Comparison of ENCODE assay signal across 22 cellular contexts in genomic region chr17:20279631-20280030, GRCh38.
DNase-seq lines count a peak whose midpoint lies in the region; FAIRE-seq and TF ChIP-seq lines count a peak whose summit lies in the region.
"Had no signal": no experiment of that assay in that cellular context is flagged by ENCODE, and none has a peak within 500 bp of the region (broad histone marks: within the 10 kb centered on the region; RNA-seq: fewer than 3 reads in every experiment).

No MANE protein-coding gene starts in this region.

- no peak for FAIRE-seq in HTR-8/SVneo (lab: Jason Lieb, UNC)
- FAIRE-seq: GM18507, H54, HepG2 had no signal

- peaks cover 12% of the 10 kb centered on the region for H3K4me1 ChIP-seq in neural progenitor cell

- H3K9me3 Mint-ChIP-seq in brain: no peaks in the 10 kb centered on the region
- H3K9me3 Mint-ChIP-seq in neural progenitor cell: peaks cover 2% of the 10 kb centered on the region
- H3K9me3 Mint-ChIP-seq: CD8-positive, alpha-beta memory T cell had no signal

- H3K79me2 ChIP-seq in neural progenitor cell (ENCODE audit: low read depth): no peaks in the 10 kb centered on the region

- no peak overlapping the region for H3K4me2 ChIP-seq in neural progenitor cell

- peaks cover 61% of the 10 kb centered on the region for H3K4me1 Mint-ChIP-seq in brain
- peaks cover 53% of the 10 kb centered on the region for H3K4me1 Mint-ChIP-seq in neural progenitor cell
- H3K4me1 Mint-ChIP-seq: B cell had no signal

- no peak overlapping the region for H3K9ac ChIP-seq in neural progenitor cell

- peaks cover 14% of the 10 kb centered on the region for H3K36me3 Mint-ChIP-seq in brain
- H3K36me3 Mint-ChIP-seq in neural progenitor cell: peaks cover 19% of the 10 kb centered on the region

- DNase-seq in DMS 273 (lab: John Stamatoyannopoulos, UW; ENCODE audit: unreplicated experiment): peak; percentile 47
- no peak for DNase-seq in DMS 273 treated with DMSO at 0.1 percent for 48 hours (lab: John Stamatoyannopoulos, UW)
- peak; percentile 56 for DNase-seq in NCI-H2171 (lab: John Stamatoyannopoulos, UW)
- no peak for DNase-seq in neural progenitor cell (ENCODE audit: low spot score)
- DNase-seq in HTR-8/SVneo (ENCODE audit: insufficient read length, low spot score): no peak
- DNase-seq in NCI-H2107 (lab: John Stamatoyannopoulos, UW): no peak
- DNase-seq: CD8-positive, alpha-beta memory T cell; DMS153; NCI-H1092 treated with DMSO at 0.1 percent for 48 hours; NCI-H1436; NCI-H1930; NCI-H345; NCI-H510A treated with DMSO at 0.1 percent for 48 hours; SHP77 had no signal

- TF ChIP-seq CTCF in brain (conservative IDR thresholded peaks at IDR 0.05) (no peak), neural progenitor cell (IDR thresholded peaks at IDR 0.05) (no peak)

- no peak overlapping the region for H2AFZ ChIP-seq in neural progenitor cell (replicated peaks)

- H3K36me3 ChIP-seq in neural progenitor cell: no peaks in the 10 kb centered on the region

- H3K27ac Mint-ChIP-seq in brain: peak overlapping the region in 3 of 5 experiments; percentile 34 to 60 (median 35)
- peak overlapping the region; percentile 76 for H3K27ac Mint-ChIP-seq in neural progenitor cell
- H3K27ac Mint-ChIP-seq: B cell had no signal

- H3F3A ChIP-seq in neural progenitor cell (ENCODE audit: low read depth): no peaks in the 10 kb centered on the region

- no peaks in the 10 kb centered on the region for H3K9me3 ChIP-seq in neural progenitor cell (ENCODE audit: low read depth)

- H3K27me3 Mint-ChIP-seq in brain (no peaks in the 10 kb centered on the region), neural progenitor cell (ENCODE audit: insufficient read depth, low read depth) (peaks cover 2% of the 10 kb centered on the region)
- H3K27me3 Mint-ChIP-seq: B cell had no signal

- H4K20me1 ChIP-seq in neural progenitor cell (ENCODE audit: low read depth): no peaks in the 10 kb centered on the region

- H3K27me3 ChIP-seq in neural progenitor cell: no peaks in the 10 kb centered on the region

- H3K27ac ChIP-seq in neural progenitor cell: no peak overlapping the region
- H3K27ac ChIP-seq: 22Rv1, C4-2B, RWPE1 had no signal

- H3K4me3 Mint-ChIP-seq in brain (no peak overlapping the region), neural progenitor cell (no peak overlapping the region)
- H3K4me3 Mint-ChIP-seq: B cell; CD8-positive, alpha-beta memory T cell had no signal

- H3K4me3 ChIP-seq in neural progenitor cell: no peak overlapping the region

Comparison
In these comparisons a context has a peak if more than half of its experiments do, and no peak if none do; other contexts are left out.
1. DNase-seq: peak in DMS 273 (single experiment) and NCI-H2171 (single experiment); none in DMS 273 treated with DMSO at 0.1 percent for 48 hours (single experiment), neural progenitor cell (single experiment), HTR-8/SVneo (single experiment) and NCI-H2107 (single experiment).